In the genomic region with DNA sequence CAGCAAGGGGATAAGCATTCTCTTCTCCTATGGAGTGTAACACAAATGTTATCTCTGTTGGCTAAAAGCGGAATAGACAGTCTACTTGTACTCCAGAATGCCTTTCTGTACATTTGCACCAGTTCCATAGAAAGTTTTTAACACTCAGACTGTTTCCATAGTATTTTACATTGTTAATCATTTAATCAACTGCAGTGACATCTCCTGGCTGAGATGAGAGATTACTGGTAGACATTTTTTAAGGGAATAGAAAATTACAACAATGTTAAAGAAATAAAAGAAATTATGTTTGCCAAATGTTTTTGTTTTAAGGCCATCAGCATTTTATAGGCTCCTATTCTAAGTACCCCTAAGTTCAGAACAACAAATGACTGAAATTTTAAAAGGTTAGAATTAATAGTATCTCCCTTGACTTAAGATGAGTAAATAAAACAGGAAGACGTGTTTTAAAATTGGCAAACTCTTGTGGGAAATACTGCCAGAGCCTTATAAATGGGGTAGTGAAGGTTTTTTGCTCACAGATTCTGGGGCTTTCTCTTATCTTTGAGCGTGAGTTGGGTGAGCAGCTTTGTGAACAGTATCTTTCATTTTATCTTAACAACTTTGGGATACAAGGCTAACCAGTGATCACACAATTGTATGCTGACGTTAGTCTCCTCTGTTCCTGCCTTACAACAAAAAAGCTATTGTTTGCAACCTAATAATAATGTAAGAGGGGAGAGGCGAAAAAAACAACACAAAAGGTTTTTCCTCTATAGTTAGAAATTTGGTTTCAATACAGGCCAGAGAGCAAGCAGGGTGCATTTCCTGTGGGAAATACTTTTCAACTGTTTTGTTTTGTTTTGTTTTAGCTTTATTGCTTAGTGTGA, we compare ENCODE assay signal across 1 cellular context.
TF ChIP-seq lines count a peak whose summit lies in the region.

No MANE protein-coding gene starts in this region.

TF ChIP-seq in SK-N-SH treated with all-trans-retinoic acid at 6 μM for 48 hours, 23 proteins besides CTCF, POLR2A, EP300 and RAD21 (continued from another document):
- TF ChIP-seq, protein P1, sequence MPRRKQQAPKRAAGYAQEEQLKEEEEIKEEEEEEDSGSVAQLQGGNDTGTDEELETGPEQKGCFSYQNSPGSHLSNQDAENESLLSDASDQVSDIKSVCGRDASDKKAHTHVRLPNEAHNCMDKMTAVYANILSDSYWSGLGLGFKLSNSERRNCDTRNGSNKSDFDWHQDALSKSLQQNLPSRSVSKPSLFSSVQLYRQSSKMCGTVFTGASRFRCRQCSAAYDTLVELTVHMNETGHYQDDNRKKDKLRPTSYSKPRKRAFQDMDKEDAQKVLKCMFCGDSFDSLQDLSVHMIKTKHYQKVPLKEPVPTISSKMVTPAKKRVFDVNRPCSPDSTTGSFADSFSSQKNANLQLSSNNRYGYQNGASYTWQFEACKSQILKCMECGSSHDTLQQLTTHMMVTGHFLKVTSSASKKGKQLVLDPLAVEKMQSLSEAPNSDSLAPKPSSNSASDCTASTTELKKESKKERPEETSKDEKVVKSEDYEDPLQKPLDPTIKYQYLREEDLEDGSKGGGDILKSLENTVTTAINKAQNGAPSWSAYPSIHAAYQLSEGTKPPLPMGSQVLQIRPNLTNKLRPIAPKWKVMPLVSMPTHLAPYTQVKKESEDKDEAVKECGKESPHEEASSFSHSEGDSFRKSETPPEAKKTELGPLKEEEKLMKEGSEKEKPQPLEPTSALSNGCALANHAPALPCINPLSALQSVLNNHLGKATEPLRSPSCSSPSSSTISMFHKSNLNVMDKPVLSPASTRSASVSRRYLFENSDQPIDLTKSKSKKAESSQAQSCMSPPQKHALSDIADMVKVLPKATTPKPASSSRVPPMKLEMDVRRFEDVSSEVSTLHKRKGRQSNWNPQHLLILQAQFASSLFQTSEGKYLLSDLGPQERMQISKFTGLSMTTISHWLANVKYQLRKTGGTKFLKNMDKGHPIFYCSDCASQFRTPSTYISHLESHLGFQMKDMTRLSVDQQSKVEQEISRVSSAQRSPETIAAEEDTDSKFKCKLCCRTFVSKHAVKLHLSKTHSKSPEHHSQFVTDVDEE (CRISPR knock-in tag; IDR thresholded peaks at IDR 0.05): no peak
- TF ChIP-seq, protein P2, sequence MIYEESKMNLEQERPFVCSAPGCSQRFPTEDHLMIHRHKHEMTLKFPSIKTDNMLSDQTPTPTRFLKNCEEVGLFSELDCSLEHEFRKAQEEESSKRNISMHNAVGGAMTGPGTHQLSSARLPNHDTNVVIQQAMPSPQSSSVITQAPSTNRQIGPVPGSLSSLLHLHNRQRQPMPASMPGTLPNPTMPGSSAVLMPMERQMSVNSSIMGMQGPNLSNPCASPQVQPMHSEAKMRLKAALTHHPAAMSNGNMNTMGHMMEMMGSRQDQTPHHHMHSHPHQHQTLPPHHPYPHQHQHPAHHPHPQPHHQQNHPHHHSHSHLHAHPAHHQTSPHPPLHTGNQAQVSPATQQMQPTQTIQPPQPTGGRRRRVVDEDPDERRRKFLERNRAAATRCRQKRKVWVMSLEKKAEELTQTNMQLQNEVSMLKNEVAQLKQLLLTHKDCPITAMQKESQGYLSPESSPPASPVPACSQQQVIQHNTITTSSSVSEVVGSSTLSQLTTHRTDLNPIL (CRISPR knock-in tag; IDR thresholded peaks at IDR 0.05; ENCODE audit: low read depth): no peak
- no peak for TF ChIP-seq ISL1 (CRISPR knock-in tag; IDR thresholded peaks at IDR 0.05)
